ENCODE assay signal across 14 cellular contexts in the genomic region with DNA sequence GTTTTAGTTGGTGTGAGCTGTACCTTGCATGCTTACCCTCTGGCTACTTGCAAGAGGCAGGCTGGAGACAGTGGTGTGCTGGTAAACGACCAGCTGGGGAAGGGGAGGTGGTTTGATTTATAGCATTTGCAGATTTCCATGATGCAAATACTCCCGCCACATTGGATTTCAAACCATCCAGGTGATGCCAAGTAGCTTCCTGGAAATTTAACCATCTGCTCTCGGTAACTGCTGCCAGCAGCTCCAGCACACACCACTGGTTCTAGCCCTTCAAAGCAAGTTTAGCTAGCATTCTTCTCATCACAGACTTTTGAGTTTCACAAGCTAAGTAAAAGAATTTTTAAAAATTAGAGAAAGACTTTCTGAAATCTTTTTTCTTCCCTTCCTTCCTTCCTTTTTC.
"Had no signal": no experiment of that assay in that cellular context is flagged by ENCODE, and none has a peak within 500 bp of the region (broad histone marks: within the 10 kb centered on the region; RNA-seq: fewer than 3 reads in every experiment).

No MANE protein-coding gene starts in this region.

- H3K9me3 ChIP-seq: psoas muscle, right lobe of liver had no signal

- H3K36me3 ChIP-seq: brain microvascular endothelial cell, right lobe of liver had no signal

- H3K4me3 ChIP-seq: psoas muscle, right lobe of liver, smooth muscle cell had no signal

- H3K27ac Mint-ChIP-seq: activated B cell treated with CpG ODN at 0.5 μM for 24 hours; activated naive CD8-positive, alpha-beta T cell treated with anti-CD3 and anti-CD28 coated beads for 36 hours; activated T-helper 1 cell treated with anti-CD3 and anti-CD28 coated beads, Interleukin-12 subunit alpha, Interleukin-12 subunit beta, Interleukin-2, Interleukin-4 antibody, amounts not matched to agents 30 ng/mL and 10 ng/mL and 1 ng/mL, durations not matched to agents 14 hours and 24 hours and 36 hours; dendritic cell treated with granulocyte-macrophage colony-stimulating factor and Interleukin-4, amounts not matched to agents 40 ng/mL and 50 ng/mL, for 4 days; type B pancreatic cell had no signal

- H3K9me3 Mint-ChIP-seq: activated B cell treated with CpG ODN at 0.5 μM for 24 hours; activated T-helper 1 cell treated with anti-CD3 and anti-CD28 coated beads, Interleukin-12 subunit alpha, Interleukin-12 subunit beta, Interleukin-2, Interleukin-4 antibody, amounts not matched to agents 30 ng/mL and 10 ng/mL and 1 ng/mL, durations not matched to agents 14 hours and 24 hours and 36 hours; dendritic cell treated with granulocyte-macrophage colony-stimulating factor and Interleukin-4, amounts not matched to agents 40 ng/mL and 50 ng/mL, for 4 days; effector memory CD8-positive, alpha-beta T cell; type B pancreatic cell had no signal

- H3K36me3 Mint-ChIP-seq: type B pancreatic cell had no signal

- H3K27ac ChIP-seq: brain microvascular endothelial cell, psoas muscle, right lobe of liver had no signal

- H3K27me3 ChIP-seq: brain microvascular endothelial cell, right lobe of liver had no signal

- H3K4me3 Mint-ChIP-seq: activated B cell treated with CpG ODN at 0.5 μM for 24 hours; activated naive CD8-positive, alpha-beta T cell treated with anti-CD3 and anti-CD28 coated beads for 36 hours; activated T-helper 1 cell treated with anti-CD3 and anti-CD28 coated beads, Interleukin-12 subunit alpha, Interleukin-12 subunit beta, Interleukin-2, Interleukin-4 antibody, amounts not matched to agents 30 ng/mL and 10 ng/mL and 1 ng/mL, durations not matched to agents 14 hours and 24 hours and 36 hours; dendritic cell treated with granulocyte-macrophage colony-stimulating factor and Interleukin-4, amounts not matched to agents 40 ng/mL and 50 ng/mL, for 4 days; effector memory CD8-positive, alpha-beta T cell; type B pancreatic cell had no signal

- H3K27me3 Mint-ChIP-seq: activated B cell treated with CpG ODN at 0.5 μM for 24 hours; activated naive CD8-positive, alpha-beta T cell treated with anti-CD3 and anti-CD28 coated beads for 36 hours; dendritic cell treated with granulocyte-macrophage colony-stimulating factor and Interleukin-4, amounts not matched to agents 40 ng/mL and 50 ng/mL, for 4 days; effector memory CD8-positive, alpha-beta T cell; type B pancreatic cell had no signal

- DNase-seq: activated B cell treated with CpG ODN at 0.5 μM for 24 hours; activated CD4-positive, alpha-beta T cell treated with anti-CD3 and anti-CD28 coated beads for 48 hours; activated CD8-positive, alpha-beta memory T cell treated with anti-CD3 and anti-CD28 coated beads for 24 hours; activated naive CD8-positive, alpha-beta T cell treated with anti-CD3 and anti-CD28 coated beads for 36 hours; brain microvascular endothelial cell; effector memory CD8-positive, alpha-beta T cell; psoas muscle; right lobe of liver; stimulated activated naive CD8-positive, alpha-beta T cell treated with anti-CD3 and anti-CD28 coated beads, Interleukin-15, Interleukin-2, amounts not matched to agents 100 U/mL and 50 U/mL, for 24 hours had no signal

- H3K4me1 ChIP-seq: psoas muscle had no signal

- ATAC-seq: effector memory CD8-positive, alpha-beta T cell; psoas muscle; right lobe of liver; stimulated activated naive CD8-positive, alpha-beta T cell treated with anti-CD3 and anti-CD28 coated beads, Interleukin-15, Interleukin-2, amounts not matched to agents 100 U/mL and 50 U/mL, for 24 hours had no signal

- FAIRE-seq: TTC549 had no signal

- H3K4me2 ChIP-seq: smooth muscle cell had no signal
